Comparison of ENCODE assay signal across 28 cellular contexts in genomic region chr15:63324770-63325169, GRCh38. TPM values are rescaled to one million over a fixed set of nuclear protein-coding genes. Genes with fewer than 3 reads are reported as not detected.
DNase-seq lines count a peak whose midpoint lies in the region; ATAC-seq, FAIRE-seq and TF ChIP-seq lines count a peak whose summit lies in the region.
"Had no signal": no experiment of that assay in that cellular context is flagged by ENCODE, and none has a peak within 500 bp of the region (broad histone marks: within the 10 kb centered on the region; RNA-seq: fewer than 3 reads in every experiment).

No MANE protein-coding gene starts in this region.

- peak overlapping the region in 1 of 2 donors; percentile 23 for H3K4me3 Mint-ChIP-seq in activated T-cell treated with anti-CD3 and anti-CD28 coated beads, Interleukin-2, amount 50 U/mL, for 72 hours
- no peak overlapping the region for H3K4me3 Mint-ChIP-seq in activated T-cell treated with anti-CD3 and anti-CD28 coated beads, Interleukin-2, amount 50 U/mL, for 24 hours
- H3K4me3 Mint-ChIP-seq in neural crest cell, result peak overlapping the region; percentile 45
- H3K4me3 Mint-ChIP-seq: CD14-positive monocyte; CD8-positive, alpha-beta memory T cell had no signal

- H3K4me1 ChIP-seq in OCI-LY3 (ENCODE audit: low read length), result peaks cover 14% of the 10 kb centered on the region

- no peak overlapping the region for H3K9ac ChIP-seq in OCI-LY3 (ENCODE audit: low read length)

- no peaks in the 10 kb centered on the region for H3K9me3 Mint-ChIP-seq in activated T-cell treated with anti-CD3 and anti-CD28 coated beads, Interleukin-2, amount 50 U/mL, for 72 hours
- no peaks in the 10 kb centered on the region for H3K9me3 Mint-ChIP-seq in activated T-cell treated with anti-CD3 and anti-CD28 coated beads, Interleukin-2, amount 50 U/mL, for 24 hours
- H3K9me3 Mint-ChIP-seq in neural crest cell, result peaks cover 3% of the 10 kb centered on the region
- H3K9me3 Mint-ChIP-seq: CD14-positive monocyte; CD8-positive, alpha-beta memory T cell had no signal

- no peak overlapping the region for H3K4me3 ChIP-seq in OCI-LY3 (ENCODE audit: low read length)
- H3K4me3 ChIP-seq: MG63, PC-9 had no signal

- H2AFZ ChIP-seq in OCI-LY3 (ENCODE audit: low read depth, low read length), result no peak overlapping the region
- H2AFZ ChIP-seq: PC-9 had no signal

- DNase-seq in activated CD4-positive, alpha-beta T cell treated with anti-CD3 and anti-CD28 coated beads for 48 hours, result peak; percentile 52
- no peak for DNase-seq in activated CD4-positive, alpha-beta T cell treated with anti-CD3 and anti-CD28 coated beads for 4 hours
- peak; percentile 42 to 54 for DNase-seq in activated T-cell treated with anti-CD3 and anti-CD28 coated beads, Interleukin-2, amount 50 U/mL, for 72 hours
- DNase-seq in activated T-cell treated with anti-CD3 and anti-CD28 coated beads, Interleukin-2, amount 50 U/mL, for 24 hours, result no peak
- DNase-seq in neural crest cell (ENCODE audit: low read depth, low spot score) (no peak), D721Med (ENCODE audit: insufficient read length, low spot score) (no peak)
- DNase-seq in activated effector memory CD4-positive, alpha-beta T cell treated with anti-CD3 and anti-CD28 coated beads, Interleukin-2, amount 50 U/mL, for 16 hours, result no peak
- DNase-seq: 8988T; ACHN; BE2C; CD8-positive, alpha-beta memory T cell; DMS79 treated with DMSO at 0.1 percent for 48 hours; GF-D8; GOT3; HCEC 1CT; KBM-7; MG63; NCI-H1105 treated with DMSO at 0.1 percent for 48 hours; NCI-H146; NCI-H1930; NCI-H446; NCI-H524 treated with DMSO at 0.1 percent for 48 hours; NK-92 treated with Interleukin-12 subunit alpha and Interleukin-12 subunit beta, amount 100 ng/mL, for 24 hours; PC-9 had no signal

- peak; percentile 95 to 98 for ATAC-seq in activated T-cell treated with anti-CD3 and anti-CD28 coated beads, Interleukin-2, amount 50 U/mL, for 72 hours (replicated peaks in 1 of 2)
- ATAC-seq: Right ventricle myocardium inferior had no signal

- H3K27ac ChIP-seq in OCI-LY3 (ENCODE audit: low read length), result no peak overlapping the region
- H3K27ac ChIP-seq: PC-9 had no signal

- TF ChIP-seq CTCF in OCI-LY3 (IDR thresholded peaks at IDR 0.05; ENCODE audit: low read depth, low read length) (no peak), neural crest cell (conservative IDR thresholded peaks at IDR 0.05) (no peak), D721Med (IDR thresholded peaks at IDR 0.05; ENCODE audit: insufficient read depth, missing control alignments) (no peak)

- H3K4me2 ChIP-seq in OCI-LY3 (ENCODE audit: low read length), result peak overlapping the region; percentile 42
- H3K4me2 ChIP-seq: PC-9 had no signal

- no peak for FAIRE-seq in D721Med (lab: Jason Lieb, UNC)
- FAIRE-seq: GM12892 had no signal

- H4K20me1 ChIP-seq in OCI-LY3 (ENCODE audit: insufficient read depth, low read length), result no peaks in the 10 kb centered on the region

- no peak overlapping the region for H3K27ac Mint-ChIP-seq in activated T-cell treated with anti-CD3 and anti-CD28 coated beads, Interleukin-2, amount 50 U/mL, for 72 hours
- no peak overlapping the region for H3K27ac Mint-ChIP-seq in activated T-cell treated with anti-CD3 and anti-CD28 coated beads, Interleukin-2, amount 50 U/mL, for 24 hours
- peak overlapping the region; percentile 53 for H3K27ac Mint-ChIP-seq in neural crest cell (ENCODE audit: unreplicated experiment)
- H3K27ac Mint-ChIP-seq: CD14-positive monocyte had no signal

- peaks cover 28% of the 10 kb centered on the region for H3K4me1 Mint-ChIP-seq in activated T-cell treated with anti-CD3 and anti-CD28 coated beads, Interleukin-2, amount 50 U/mL, for 72 hours (ENCODE audit: low read depth)
- H3K4me1 Mint-ChIP-seq in activated T-cell treated with anti-CD3 and anti-CD28 coated beads, Interleukin-2, amount 50 U/mL, for 24 hours (ENCODE audit: low read depth), result peaks cover 11% of the 10 kb centered on the region
- peaks cover 37% of the 10 kb centered on the region for H3K4me1 Mint-ChIP-seq in neural crest cell
- H3K4me1 Mint-ChIP-seq: CD14-positive monocyte; CD8-positive, alpha-beta memory T cell had no signal

- no peaks in the 10 kb centered on the region for H3K27me3 Mint-ChIP-seq in activated T-cell treated with anti-CD3 and anti-CD28 coated beads, Interleukin-2, amount 50 U/mL, for 72 hours (ENCODE audit: low read depth)
- no peaks in the 10 kb centered on the region for H3K27me3 Mint-ChIP-seq in activated T-cell treated with anti-CD3 and anti-CD28 coated beads, Interleukin-2, amount 50 U/mL, for 24 hours
- no peaks in the 10 kb centered on the region for H3K27me3 Mint-ChIP-seq in neural crest cell (ENCODE audit: low read depth)

- no peaks in the 10 kb centered on the region for H3K9me3 ChIP-seq in OCI-LY3 (ENCODE audit: insufficient read depth, low read length)
- H3K9me3 ChIP-seq: BE2C, MG63 had no signal

- H3K79me2 ChIP-seq in OCI-LY3 (ENCODE audit: low read length), result no peaks in the 10 kb centered on the region

- no peaks in the 10 kb centered on the region for H3K36me3 ChIP-seq in OCI-LY3 (replicated peaks; ENCODE audit: low read depth, low read length)
- H3K36me3 ChIP-seq: BE2C, MG63 had no signal

- no peaks in the 10 kb centered on the region for H3K36me3 Mint-ChIP-seq in activated T-cell treated with anti-CD3 and anti-CD28 coated beads, Interleukin-2, amount 50 U/mL, for 72 hours (ENCODE audit: insufficient read depth in 2 of 2)
- no peaks in the 10 kb centered on the region for H3K36me3 Mint-ChIP-seq in activated T-cell treated with anti-CD3 and anti-CD28 coated beads, Interleukin-2, amount 50 U/mL, for 24 hours (ENCODE audit: low read depth)
- H3K36me3 Mint-ChIP-seq in neural crest cell (ENCODE audit: low read depth), result no peaks in the 10 kb centered on the region
- H3K36me3 Mint-ChIP-seq: CD14-positive monocyte; CD8-positive, alpha-beta memory T cell had no signal

- H3K27me3 ChIP-seq in OCI-LY3 (ENCODE audit: low read depth, low read length), result no peaks in the 10 kb centered on the region
- H3K27me3 ChIP-seq: BE2C, MG63 had no signal

RNA-seq across cellular contexts. Expression of gene APH1B, which starts 47.4 kb away (rescaled TPM):
- total RNA-seq in activated T-cell treated with anti-CD3 and anti-CD28 coated beads, Interleukin-2, amount 50 U/mL, for 72 hours, result 10 to 100 TPM; 24.4 to 30.6 TPM
- total RNA-seq in neural crest cell, result 18.1 and 18.5 TPM in 2 replicates

RNA-seq across cellular contexts. Expression of gene CA12, which starts 56.9 kb away (rescaled TPM):
- total RNA-seq in activated T-cell treated with anti-CD3 and anti-CD28 coated beads, Interleukin-2, amount 50 U/mL, for 72 hours, result 1 to 10 TPM in 1 of 2 donors, under 1 TPM in 1; 0.55 to 2.4 TPM
- total RNA-seq in neural crest cell, result 1.1 TPM in 2 replicates
- total RNA-seq: CD8-positive, alpha-beta memory T cell had no signal

Comparison
In these comparisons a context has a peak if more than half of its experiments do, and no peak if none do; other contexts are left out.
1. DNase-seq: peak in activated CD4-positive, alpha-beta T cell treated with anti-CD3 and anti-CD28 coated beads for 48 hours (single experiment) and activated T-cell treated with anti-CD3 and anti-CD28 coated beads, Interleukin-2, amount 50 U/mL, for 72 hours (2 of 2); none in activated CD4-positive, alpha-beta T cell treated with anti-CD3 and anti-CD28 coated beads for 4 hours (0 of 2), activated T-cell treated with anti-CD3 and anti-CD28 coated beads, Interleukin-2, amount 50 U/mL, for 24 hours (single experiment), neural crest cell (single experiment), activated effector memory CD4-positive, alpha-beta T cell treated with anti-CD3 and anti-CD28 coated beads, Interleukin-2, amount 50 U/mL, for 16 hours (single experiment) and D721Med (single experiment).